2 cellular contexts compared by ENCODE assay signal in genomic region chr17:4939804-4940624, GRCh38.
TF ChIP-seq lines count a peak whose summit lies in the region.

RNF167 (plus strand) TSS chr17:4940268; CDS start chr17:4940910, 642 bp downstream.
A gene with protein sequence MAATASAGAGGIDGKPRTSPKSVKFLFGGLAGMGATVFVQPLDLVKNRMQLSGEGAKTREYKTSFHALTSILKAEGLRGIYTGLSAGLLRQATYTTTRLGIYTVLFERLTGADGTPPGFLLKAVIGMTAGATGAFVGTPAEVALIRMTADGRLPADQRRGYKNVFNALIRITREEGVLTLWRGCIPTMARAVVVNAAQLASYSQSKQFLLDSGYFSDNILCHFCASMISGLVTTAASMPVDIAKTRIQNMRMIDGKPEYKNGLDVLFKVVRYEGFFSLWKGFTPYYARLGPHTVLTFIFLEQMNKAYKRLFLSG (minus strand): TSS chr17:4940046. CDS start chr17:4939910, 136 bp downstream.

TF ChIP-seq in IMR-90, 13 proteins besides CTCF, POLR2A, EP300 and RAD21:
- TF ChIP-seq, protein P1, sequence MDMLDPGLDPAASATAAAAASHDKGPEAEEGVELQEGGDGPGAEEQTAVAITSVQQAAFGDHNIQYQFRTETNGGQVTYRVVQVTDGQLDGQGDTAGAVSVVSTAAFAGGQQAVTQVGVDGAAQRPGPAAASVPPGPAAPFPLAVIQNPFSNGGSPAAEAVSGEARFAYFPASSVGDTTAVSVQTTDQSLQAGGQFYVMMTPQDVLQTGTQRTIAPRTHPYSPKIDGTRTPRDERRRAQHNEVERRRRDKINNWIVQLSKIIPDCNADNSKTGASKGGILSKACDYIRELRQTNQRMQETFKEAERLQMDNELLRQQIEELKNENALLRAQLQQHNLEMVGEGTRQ (IDR thresholded peaks at IDR 0.05; ENCODE audit: low read depth, low read length), result no peak
- TF ChIP-seq ELK1 (IDR thresholded peaks at IDR 0.05; ENCODE audit: borderline replicate concordance, low read depth, low read length), result no peak
- peak; percentile 72; the same call in 1 of the 2 replicates for TF ChIP-seq MXI1 (IDR thresholded peaks at IDR 0.05; ENCODE audit: borderline replicate concordance, low read depth, low read length)
- TF ChIP-seq FOS (IDR thresholded peaks at IDR 0.05; ENCODE audit: low read depth, low read length), result no peak
- TF ChIP-seq CEBPB (IDR thresholded peaks at IDR 0.05; ENCODE audit: low read depth, low read length), result peak; percentile 33
- peak; percentile 95 for TF ChIP-seq BHLHE40 (IDR thresholded peaks at IDR 0.05; ENCODE audit: low read depth, low read length)

TF ChIP-seq in endothelial cell of umbilical vein, 7 proteins besides CTCF, POLR2A, EP300 and RAD21:
- TF ChIP-seq JUN (IDR thresholded peaks at IDR 0.05; ENCODE audit: borderline replicate concordance, insufficient read depth, insufficient read length, low read depth) (no peak), GATA2 (IDR thresholded peaks at IDR 0.05; ENCODE audit: insufficient read depth, insufficient read length, low read depth, low read length) (no peak), MYC (IDR thresholded peaks at IDR 0.05; ENCODE audit: low read depth, low read length) (no peak), POLR2AphosphoS5 (IDR thresholded peaks at IDR 0.05; ENCODE audit: insufficient read depth, low read depth, low read length) (peak; percentile 84), MAX (IDR thresholded peaks at IDR 0.05; ENCODE audit: insufficient read depth, insufficient read length) (peak; percentile 31)
